In the genomic region with DNA sequence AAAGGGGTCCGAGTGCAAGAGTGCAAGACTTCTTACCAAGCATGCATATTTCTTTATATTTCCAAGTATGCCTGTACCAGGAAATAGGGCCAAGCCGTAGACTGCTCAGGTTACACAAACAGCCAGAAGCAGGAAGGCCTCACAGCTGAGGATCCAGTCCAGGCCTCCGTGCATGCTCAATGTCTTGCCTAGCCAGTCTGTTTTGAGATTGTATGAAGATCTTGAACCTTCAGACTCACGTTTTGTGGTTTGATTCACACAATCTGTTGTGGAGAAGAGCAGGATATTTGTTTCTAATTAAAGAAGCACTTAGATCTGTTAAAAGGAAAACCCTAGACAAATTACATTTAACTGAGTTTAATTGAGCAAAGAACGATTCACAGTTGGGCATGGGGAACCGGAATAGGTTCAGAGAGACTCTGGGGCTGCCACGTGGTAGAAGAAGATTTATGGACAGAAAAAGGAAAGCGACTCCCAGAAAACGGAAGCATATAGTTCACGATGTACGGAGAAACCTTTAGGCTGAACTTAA, we compare ENCODE assay signal across 8 cellular contexts. TPM values are rescaled to one million over a fixed set of nuclear protein-coding genes. Genes with fewer than 3 reads are reported as not detected.
DNase-seq lines count a peak whose midpoint lies in the region; ATAC-seq and TF ChIP-seq lines count a peak whose summit lies in the region.

No MANE protein-coding gene starts in this region.

- H3K27me3 ChIP-seq in BE2C (no peaks in the 10 kb centered on the region), H9 (ENCODE audit: insufficient read depth, low read length) (no peaks in the 10 kb centered on the region), skeletal muscle satellite cell (ENCODE audit: control insufficient read depth, insufficient read depth, low read length) (no peaks in the 10 kb centered on the region)

- in situ Hi-C loops in astrocyte of the cerebellum (cut with HindIII; ENCODE audit: low sequenced_read_pairs), result no loop called here

- DNase-seq in BE2C (no peak), H9 (no peak), NCI-H510A (lab: John Stamatoyannopoulos, UW) (peak; percentile 35), astrocyte of the cerebellum (ENCODE audit: low read depth) (no peak), iPS-NIHi11 (ENCODE audit: low spot score) (peak; percentile 55)
- no peak for DNase-seq in activated effector memory CD4-positive, alpha-beta T cell treated with Interleukin-2 at 50 U/mL for 16 hours

- ATAC-seq in GM21825 (IDR thresholded peaks at IDR 0.05; ENCODE audit: unreplicated experiment), result no peak

- no peak overlapping the region for H3K18ac ChIP-seq in H9 (ENCODE audit: insufficient read length, low read depth, low read length)

- H3K4me2 ChIP-seq in H9 (ENCODE audit: insufficient read depth, insufficient read length, low read length), result peak overlapping the region; percentile 64
- H3K4me2 ChIP-seq in skeletal muscle satellite cell (ENCODE audit: low read length), result peak overlapping the region; percentile 94

- WGBS in H9 (ENCODE audit: extremely low coverage, insufficient read length, low lambda C conversion rate), result no CpG with 5 or more reads among the region's 11 CpGs

- H2BK5ac ChIP-seq in H9 (ENCODE audit: insufficient read length, low read length), result no peak overlapping the region

- H3K4me1 ChIP-seq in BE2C, result no peaks in the 10 kb centered on the region; the same call in 1 of the 2 replicates
- H3K4me1 ChIP-seq in H9 (ENCODE audit: insufficient read depth, low read length), result peaks cover 3% of the 10 kb centered on the region; the same call in 1 of the 2 replicates
- peaks cover 15% of the 10 kb centered on the region for H3K4me1 ChIP-seq in skeletal muscle satellite cell (ENCODE audit: control insufficient read depth, insufficient read depth, low read length)

- H3K79me2 ChIP-seq in H9 (ENCODE audit: insufficient read depth, low read length), result no peaks in the 10 kb centered on the region

- H3K56ac ChIP-seq in H9 (ENCODE audit: insufficient read length, low read depth, low read length), result no peak overlapping the region

- H2AK5ac ChIP-seq in H9 (ENCODE audit: insufficient read length, low read length), result no peak overlapping the region

- no peak overlapping the region for H3K14ac ChIP-seq in H9 (ENCODE audit: insufficient read depth, low read length)

- H4K20me1 ChIP-seq in H9 (ENCODE audit: control insufficient read depth, insufficient read depth, insufficient read length), result no peaks in the 10 kb centered on the region

- peak overlapping the region; percentile 87 for H3K4me3 ChIP-seq in BE2C (ENCODE audit: low read depth, low read length)
- H3K4me3 ChIP-seq in astrocyte of the cerebellum (ENCODE audit: low read depth, low read length), result peak overlapping the region; percentile 53
- H3K4me3 ChIP-seq in skeletal muscle satellite cell (ENCODE audit: low read length), result peak overlapping the region; percentile 80

- no peak overlapping the region for H4K91ac ChIP-seq in H9 (ENCODE audit: insufficient read length, low read depth, low read length)

- H2BK15ac ChIP-seq in H9 (ENCODE audit: low read depth, low read length), result no peak overlapping the region

- no peak overlapping the region for H2BK120ac ChIP-seq in H9 (ENCODE audit: low read depth, low read length, poor library complexity, severe bottlenecking)

- H2BK20ac ChIP-seq in H9 (ENCODE audit: low read depth, low read length, poor library complexity, severe bottlenecking), result no peak overlapping the region

- TF ChIP-seq CTCF in BE2C (IDR thresholded peaks at IDR 0.05; ENCODE audit: low read depth, low read length) (no peak), H9 (conservative IDR thresholded peaks at IDR 0.05) (no peak), astrocyte of the cerebellum (IDR thresholded peaks at IDR 0.05; ENCODE audit: low read depth, low read length, missing control alignments) (no peak)

- H3K9me3 ChIP-seq in BE2C (no peaks in the 10 kb centered on the region), H9 (ENCODE audit: control insufficient read depth, low read depth, low read length) (no peaks in the 10 kb centered on the region), skeletal muscle satellite cell (replicated peaks; ENCODE audit: low read length) (no peaks in the 10 kb centered on the region)

- no peak overlapping the region for H2AFZ ChIP-seq in H9 (ENCODE audit: low read length)

- no peak overlapping the region for H2BK12ac ChIP-seq in H9 (ENCODE audit: insufficient read length, low read depth, low read length)

- H3K27ac Mint-ChIP-seq in H9, result no peak overlapping the region

- H3T11ph ChIP-seq in H9 (ENCODE audit: low read length), result no peak overlapping the region

- H3K79me1 ChIP-seq in H9 (ENCODE audit: insufficient read depth, low read depth, low read length, poor library complexity, severe bottlenecking), result no peaks in the 10 kb centered on the region

- H4K5ac ChIP-seq in H9 (ENCODE audit: insufficient read length, low read depth, low read length), result no peak overlapping the region

- H3K9ac ChIP-seq in H9 (ENCODE audit: extremely low read depth, insufficient read length, low read length), result no peak overlapping the region
- peak overlapping the region; percentile 86 for H3K9ac ChIP-seq in skeletal muscle satellite cell (ENCODE audit: low read depth, low read length)

- peaks cover 3% of the 10 kb centered on the region for H3K27me3 Mint-ChIP-seq in H9 (ENCODE audit: low read depth)

- H3K23ac ChIP-seq in H9 (ENCODE audit: insufficient read length, low read depth, low read length), result no peak overlapping the region

- H3K36me3 ChIP-seq in BE2C (no peaks in the 10 kb centered on the region), skeletal muscle satellite cell (ENCODE audit: insufficient read depth, low read length) (no peaks in the 10 kb centered on the region)

- H3K4me3 Mint-ChIP-seq in H9, result peak overlapping the region; percentile 69 to 81; a peak in 3 of 5 replicates

- no peak overlapping the region for H3K27ac ChIP-seq in H9 (ENCODE audit: insufficient read length, low read depth, low read length)

- peaks cover 46 to 58% of the 10 kb centered on the region in 2 experiments for H3K4me1 Mint-ChIP-seq in H9

- H3K23me2 ChIP-seq in H9 (ENCODE audit: insufficient read length, low read depth, low read length, poor library complexity, severe bottlenecking), result peaks cover 8% of the 10 kb centered on the region

- no peak overlapping the region for H4K8ac ChIP-seq in H9 (replicated peaks; ENCODE audit: insufficient read length, low read depth, low read length)

- H3K9me3 Mint-ChIP-seq in H9, result peaks cover 5% of the 10 kb centered on the region in 2 experiments; a peak in 3 of 5 replicates

- H3K4ac ChIP-seq in H9 (ENCODE audit: low read depth, low read length), result no peak overlapping the region

- peaks cover 0 to 6% (median 4%) of the 10 kb centered on the region in 3 experiments; a peak in 4 of 7 replicates for H3K36me3 Mint-ChIP-seq in H9 (ENCODE audit: insufficient read depth in 1 of 3, low read depth in 3 of 3)

RNA-seq across cellular contexts. Expression of a gene that starts 1.2 kb away (rescaled TPM):
- 10.0 TPM for polyA plus RNA-seq in BE2C (2012; ENCODE audit: insufficient read depth, insufficient read length, low read depth)
- 6.4 and 6.5 TPM in 2 replicates for total RNA-seq in H9 (2021)
- 6.3 and 6.6 TPM in 2 replicates for total RNA-seq in skeletal muscle satellite cell (2012; rRNA removed)

Comparison
In these comparisons a context has a peak if more than half of its experiments do, and no peak if none do; other contexts are left out.
1. DNase-seq: peak in NCI-H510A (single experiment) and iPS-NIHi11 (single experiment); none in BE2C (single experiment), H9 (single experiment), astrocyte of the cerebellum (single experiment) and activated effector memory CD4-positive, alpha-beta T cell treated with Interleukin-2 at 50 U/mL for 16 hours (single experiment).
2. Peak in every context shown above with its lines, with median percentiles within 50 percentile points of each other: H3K4me3 ChIP-seq.